ENCODE assay signal across 29 cellular contexts in genomic region chr2:177405029-177405692, GRCh38. TPM values are rescaled to one million over a fixed set of nuclear protein-coding genes. Genes with fewer than 3 reads are reported as not detected.
A peak's percentile ranks its signal among the peaks of the same experiment; 100 is the strongest.
DNase-seq lines count a peak whose midpoint lies in the region; ATAC-seq, FAIRE-seq and TF ChIP-seq lines count a peak whose summit lies in the region.
"Had no signal": no experiment of that assay in that cellular context is flagged by ENCODE, and none has a peak within 500 bp of the region (broad histone marks: within the 10 kb centered on the region; RNA-seq: fewer than 3 reads in every experiment).

No MANE protein-coding gene starts in this region.

- 82% methylated on average over 2 of the region's 2 CpGs for WGBS in A549 (ENCODE audit: missing lambda C conversion rate)

- H3K9me3 ChIP-seq in A549 (no peaks in the 10 kb centered on the region), Loucy (ENCODE audit: insufficient read depth, low read depth, low read length) (no peaks in the 10 kb centered on the region; the same call in 1 of the 2 replicates)
- H3K9me3 ChIP-seq: esophagus muscularis mucosa, left lung, upper lobe of right lung had no signal

- no peak for TF ChIP-seq POLR2A in A549 (IDR thresholded peaks at IDR 0.05; ENCODE audit: low read length)

- no peak overlapping the region for H3K4me3 ChIP-seq in A549
- H3K4me3 ChIP-seq in Loucy (ENCODE audit: low read length, poor library complexity, severe bottlenecking) = peak overlapping the region; percentile 12
- H3K4me3 ChIP-seq in GM23338 = no peak overlapping the region
- H3K4me3 ChIP-seq: BLaER1, esophagus muscularis mucosa, left lung, upper lobe of right lung had no signal

- no peak for ATAC-seq in A549
- no peak for ATAC-seq in WTC11
- peak; percentile 66 for ATAC-seq in left lobe of liver
- no peak for ATAC-seq in GM21825 (IDR thresholded peaks at IDR 0.05; ENCODE audit: unreplicated experiment)
- ATAC-seq in GM18520 (IDR thresholded peaks at IDR 0.05; ENCODE audit: unreplicated experiment) = no peak
- no peak for ATAC-seq in GM18861 (IDR thresholded peaks at IDR 0.05; ENCODE audit: unreplicated experiment)
- ATAC-seq in GM23338 = no peak
- ATAC-seq: left lung; natural killer cell treated with Interleukin-12 subunit alpha and Interleukin-12 subunit beta and Interleukin-15 and Interleukin-18, amount 100 ng/mL, for 72 hours; T-cell; upper lobe of right lung had no signal

- no peak for TF ChIP-seq EP300 in A549 (IDR thresholded peaks at IDR 0.05)

- CTCF ChIA-PET in A549 (lab: Yijun Ruan, JAX) = interaction anchor here (1.3 to 3.7 kb wide), 4 partner anchors 10 to 241 kb away, joined by 4 to 24 read pairs (median 6); no protein-coding TSS in a partner anchor
- CTCF ChIA-PET in WTC11 (lab: Charles Lee) = interaction anchor here (2.1 kb wide), 1 partner anchor 11 kb away, joined by 9 read pairs; no protein-coding TSS in a partner anchor

- H3K9ac ChIP-seq in Loucy (ENCODE audit: low read depth, low read length, poor library complexity, severe bottlenecking) = no peak overlapping the region
- H3K9ac ChIP-seq: BLaER1, KMS-11 had no signal

- no peaks in the 10 kb centered on the region for H3F3A ChIP-seq in Loucy (ENCODE audit: low read depth)
- no peaks in the 10 kb centered on the region for H3F3A ChIP-seq in GM23338 (replicated peaks; ENCODE audit: low read depth)

- TF ChIP-seq CTCF in A549 (IDR thresholded peaks at IDR 0.05) (no peak), Loucy (conservative IDR thresholded peaks at IDR 0.05; ENCODE audit: low read length) (no peak), WTC11 (IDR thresholded peaks at IDR 0.05) (no peak), GM23338 (conservative IDR thresholded peaks at IDR 0.05; ENCODE audit: low read depth in 2 of 2) (no peak)

- H3K9me3 Mint-ChIP-seq in WTC11 (peaks cover 10% of the 10 kb centered on the region), GM23338 (peaks cover 5% of the 10 kb centered on the region; the same call in 2 of the 3 replicates)
- H3K9me3 Mint-ChIP-seq: natural killer cell treated with Interleukin-12 subunit alpha and Interleukin-12 subunit beta and Interleukin-15 and Interleukin-18, amount 100 ng/mL, for 72 hours had no signal

- H3K4me2 ChIP-seq in A549 (no peak overlapping the region), Loucy (ENCODE audit: low read depth, low read length, poor library complexity, severe bottlenecking) (peak overlapping the region; percentile 45), GM23338 (no peak overlapping the region)
- H3K4me2 ChIP-seq: BLaER1, KMS-11 had no signal

- no peak for FAIRE-seq in A549 (lab: Jason Lieb, UNC)
- FAIRE-seq: colon, GM12892, TTC549 had no signal

- H3K4me3 Mint-ChIP-seq in WTC11 (no peak overlapping the region), GM23338 (no peak overlapping the region)
- H3K4me3 Mint-ChIP-seq: activated T-cell treated with anti-CD3 and anti-CD28 coated beads, Interleukin-2, amount 50 U/mL, for 24 hours; mesothelial cell of epicardium; natural killer cell treated with Interleukin-12 subunit alpha and Interleukin-12 subunit beta and Interleukin-15 and Interleukin-18, amount 100 ng/mL, for 72 hours; T-cell had no signal

- H3K9me2 ChIP-seq in Loucy (replicated peaks; ENCODE audit: low read depth, low read length) = no peaks in the 10 kb centered on the region
- no peaks in the 10 kb centered on the region; the same call in 1 of the 2 replicates for H3K9me2 ChIP-seq in GM23338 (ENCODE audit: insufficient read depth)

- H3K4me1 ChIP-seq in A549 (peaks cover 25% of the 10 kb centered on the region), Loucy (ENCODE audit: insufficient read depth, low read length, poor library complexity, severe bottlenecking) (peaks cover 45% of the 10 kb centered on the region), GM23338 (ENCODE audit: insufficient read depth) (no peaks in the 10 kb centered on the region; the same call in 1 of the 2 replicates)
- H3K4me1 ChIP-seq: BLaER1 had no signal

- H2AFZ ChIP-seq in Loucy (ENCODE audit: low read length) (no peak overlapping the region), GM23338 (no peak overlapping the region)

- H3K36me3 ChIP-seq in Loucy (ENCODE audit: insufficient read depth, low read length) (peaks cover 6% of the 10 kb centered on the region; the same call in 1 of the 2 replicates), GM23338 (ENCODE audit: insufficient read depth) (no peaks in the 10 kb centered on the region)
- H3K36me3 ChIP-seq: esophagus muscularis mucosa, left lung, upper lobe of right lung had no signal

- peaks cover 10% of the 10 kb centered on the region for H3K36me3 Mint-ChIP-seq in WTC11
- H3K36me3 Mint-ChIP-seq in GM23338 (ENCODE audit: low read depth) = peaks cover 13% of the 10 kb centered on the region; the same call in 2 of the 3 replicates
- H3K36me3 Mint-ChIP-seq: natural killer cell treated with Interleukin-12 subunit alpha and Interleukin-12 subunit beta and Interleukin-15 and Interleukin-18, amount 100 ng/mL, for 72 hours had no signal

- H3K27me3 ChIP-seq in Loucy (ENCODE audit: insufficient read depth, low read length, poor library complexity, severe bottlenecking) = no peaks in the 10 kb centered on the region
- H3K27me3 ChIP-seq in GM23338 (ENCODE audit: insufficient read depth) = no peaks in the 10 kb centered on the region
- H3K27me3 ChIP-seq: BLaER1, esophagus muscularis mucosa, left lung, upper lobe of right lung had no signal

- DNase-seq in A549 (ENCODE audit: low read depth in 1 of 2, low spot score in 1 of 2) = no peak
- DNase-seq in WTC11 (ENCODE audit: low spot score) = no peak
- no peak for DNase-seq in left lobe of liver (ENCODE audit: low spot score)
- DNase-seq in GM23338 (ENCODE audit: low spot score) = no peak
- DNase-seq: activated CD8-positive, alpha-beta memory T cell treated with anti-CD3 and anti-CD28 coated beads for 24 hours; activated naive CD4-positive, alpha-beta T cell treated with Interleukin-2 at 50 U/mL for 16 hours; activated T-cell treated with anti-CD3 and anti-CD28 coated beads, Interleukin-2, amount 50 U/mL, for 24 hours; COR-L47; DND-41; effector memory CD4-positive, alpha-beta T cell; foreskin melanocyte; left lung; NCI-H1930; SHP77 treated with DMSO at 0.1 percent for 48 hours; substantia nigra; T-cell; upper lobe of right lung had no signal

- H3K4me1 Mint-ChIP-seq in WTC11 (peaks cover 8% of the 10 kb centered on the region), GM23338 (peaks cover 10% of the 10 kb centered on the region; the same call in 2 of the 3 replicates)

- POLR2A ChIA-PET in A549 (lab: Yijun Ruan, JAX) = no interaction called here
- POLR2A ChIA-PET in WTC11 (lab: Charles Lee) = no interaction called here

- no peak for TF ChIP-seq RAD21 in A549 (conservative IDR thresholded peaks at IDR 0.05 in 1 of 2, IDR thresholded peaks at IDR 0.05 in 1 of 2)

- H3K79me2 ChIP-seq in Loucy (ENCODE audit: insufficient read depth, low read length) = peaks cover 100% of the 10 kb centered on the region
- H3K79me2 ChIP-seq in GM23338 (replicated peaks; ENCODE audit: insufficient read depth) = peaks cover 100% of the 10 kb centered on the region

- H3K27me3 Mint-ChIP-seq in WTC11 (ENCODE audit: low read depth) (no peaks in the 10 kb centered on the region), GM23338 (ENCODE audit: insufficient read depth, low read depth, poor library complexity) (no peaks in the 10 kb centered on the region)
- H3K27me3 Mint-ChIP-seq: activated T-cell treated with anti-CD3 and anti-CD28 coated beads, Interleukin-2, amount 50 U/mL, for 24 hours; natural killer cell treated with Interleukin-12 subunit alpha and Interleukin-12 subunit beta and Interleukin-15 and Interleukin-18, amount 100 ng/mL, for 72 hours; T-cell had no signal

- H3K27ac Mint-ChIP-seq in WTC11 (no peak overlapping the region), GM23338 (no peak overlapping the region)
- H3K27ac Mint-ChIP-seq: activated T-cell treated with anti-CD3 and anti-CD28 coated beads, Interleukin-2, amount 50 U/mL, for 24 hours; mesothelial cell of epicardium; natural killer cell treated with Interleukin-12 subunit alpha and Interleukin-12 subunit beta and Interleukin-15 and Interleukin-18, amount 100 ng/mL, for 72 hours; T-cell had no signal

- no peak overlapping the region for H3K27ac ChIP-seq in A549
- no peak overlapping the region for H3K27ac ChIP-seq in GM23338 (ENCODE audit: low read depth)
- H3K27ac ChIP-seq: BLaER1, esophagus muscularis mucosa, KMS-11, left lung, upper lobe of right lung had no signal

- peaks cover 73% of the 10 kb centered on the region for H4K20me1 ChIP-seq in Loucy (ENCODE audit: insufficient read depth, low read length, poor library complexity, severe bottlenecking)
- H4K20me1 ChIP-seq in GM23338 (replicated peaks; ENCODE audit: insufficient read depth) = peaks cover 30% of the 10 kb centered on the region; the same call in 1 of the 2 replicates

TF ChIP-seq in A549, 52 proteins besides CTCF, POLR2A, EP300 and RAD21:
- TF ChIP-seq MAFK (IDR thresholded peaks at IDR 0.05; ENCODE audit: partially characterized antibody) (peak; percentile 24), SMC3 (IDR thresholded peaks at IDR 0.05) (no peak)

TF ChIP-seq in WTC11, 78 proteins besides CTCF, POLR2A, EP300 and RAD21:
- no peak for TF ChIP-seq JAZF1 (CRISPR knock-in tag; IDR thresholded peaks at IDR 0.05)
- TF ChIP-seq GABPB1 (CRISPR knock-in tag; IDR thresholded peaks at IDR 0.05) = peak; percentile 52; the same call in 1 of the 2 replicates

TF ChIP-seq in GM23338, 12 proteins besides CTCF, POLR2A, EP300 and RAD21 (continues in another document):
- TF ChIP-seq JUNB (IDR thresholded peaks at IDR 0.05; ENCODE audit: unreplicated experiment) = no peak

RNA-seq across cellular contexts. Expression of gene AGPS, which starts 12.6 kb away (rescaled TPM):
- 45.0 and 62.1 TPM in 2 replicates for polyA plus RNA-seq in A549 (2011; rRNA removed)
- 20.8 and 27.9 TPM in 2 replicates for polyA plus RNA-seq in A549 (2012; cell fraction: cytosol; rRNA removed)
- polyA plus RNA-seq in A549 (2012; cell fraction: nucleus; rRNA removed) = 15.6 and 16.1 TPM in 2 replicates
- polyA plus RNA-seq in A549 (2017; fragmentation: RNase III; extraction: RNeasy Plus Mini Kit Qiagen cat#74134 plus additional on column Dnase treatment) = 47.6 to 54.7 TPM (median 49.8 TPM) in 3 replicates
- polyA minus RNA-seq in A549 (2011; rRNA and poly(A)+ RNA removed) = 15.2 and 17.6 TPM in 2 replicates
- 56.1 to 60.8 TPM (median 60.2 TPM) in 3 replicates for total RNA-seq in WTC11 (2021)
- total RNA-seq in left lobe of liver = 31.0 TPM
- 62.6 and 73.2 TPM in 2 replicates for total RNA-seq in GM23338 (2014; rRNA removed; shearing (Covaris generic))
- polyA plus RNA-seq in GM23338 (2016; fragmentation: Nextera tagmentation; extraction: Ambion mirVana) = 12.2 and 14.6 TPM in 2 replicates
